Comparison of ENCODE assay signal across 1 cellular context in genomic region chr2:239322414-239323086, GRCh38.
TF ChIP-seq lines count a peak whose summit lies in the region.

No MANE protein-coding gene starts in this region.

TF ChIP-seq in HEK293, 187 proteins besides CTCF, POLR2A, EP300 and RAD21 (continued from another document):
- no peak for TF ChIP-seq ZSCAN30 (tag by site-specific recombination; IDR thresholded peaks at IDR 0.05)
- TF ChIP-seq ZNF514 (tag by site-specific recombination; IDR thresholded peaks at IDR 0.05): no peak
- TF ChIP-seq ZBTB20 (tag by site-specific recombination; IDR thresholded peaks at IDR 0.05): peak; percentile 30; the same call in 1 of the 2 replicates
- peak; percentile 31; the same call in 1 of the 2 replicates for TF ChIP-seq EGR2 (tag by site-specific recombination; IDR thresholded peaks at IDR 0.05; ENCODE audit: low read depth)
- peak; percentile 72 for TF ChIP-seq ZFHX2 (tag by site-specific recombination; conservative IDR thresholded peaks at IDR 0.05)
- TF ChIP-seq ZNF692 (tag by site-specific recombination; IDR thresholded peaks at IDR 0.05): peak; percentile 63
